Comparison of ENCODE assay signal across 8 cellular contexts in genomic region chr4:165208741-165209388, GRCh38. TPM values are rescaled to one million over a fixed set of nuclear protein-coding genes. Genes with fewer than 3 reads are reported as not detected.
A peak's percentile ranks its signal among the peaks of the same experiment; 100 is the strongest.
DNase-seq lines count a peak whose midpoint lies in the region; ATAC-seq and TF ChIP-seq lines count a peak whose summit lies in the region.

No MANE protein-coding gene starts in this region.

- H3K9me3 ChIP-seq in SJSA1 (replicated peaks) (no peaks in the 10 kb centered on the region), adrenal gland (replicated peaks in 1 of 3) (no peaks in the 10 kb centered on the region)

- H3K27me3 ChIP-seq in SJSA1 (replicated peaks): no peaks in the 10 kb centered on the region
- no peaks in the 10 kb centered on the region for H3K27me3 ChIP-seq in adrenal gland

- H3K4me3 ChIP-seq in SJSA1 (peak overlapping the region; percentile 98), epithelial cell of esophagus (ENCODE audit: low read length) (peak overlapping the region; percentile 89), adrenal gland (peak overlapping the region in 2 of 4 donors; percentile 27 to 99)

- H3K4me1 ChIP-seq in SJSA1 (replicated peaks) (peaks cover 61% of the 10 kb centered on the region), adrenal gland (replicated peaks in 1 of 2) (peaks cover 5 to 16% of the 10 kb centered on the region in 2 donors)

- DNase-seq in NCI-H146 (lab: John Stamatoyannopoulos, UW) (peak; percentile 25), NCI-H146 treated with DMSO at 0.1 percent for 48 hours (lab: John Stamatoyannopoulos, UW; ENCODE audit: unreplicated experiment) (no peak), SJSA1 (ENCODE audit: low read depth in 1 of 2, low spot score in 2 of 2) (peak in 1 of 2 experiments; percentile 14), epithelial cell of esophagus (ENCODE audit: low read depth) (peak; percentile 35), retina (peak; percentile 30), cerebellar nuclear complex (lab: John Stamatoyannopoulos, UW) (no peak), adrenal gland (no peak)

- 52 to 59% (median 56%) methylated on average over 10 of the region's 10 CpGs for whole genome bisulfite sequencing in adrenal gland, 4 donors

- no peak for TF ChIP-seq POLR2A in adrenal gland (IDR thresholded peaks at IDR 0.05)

- ATAC-seq in HG02610 (IDR thresholded peaks at IDR 0.05; ENCODE audit: unreplicated experiment): no peak

- H3K36me3 ChIP-seq in SJSA1 (peaks cover 5% of the 10 kb centered on the region), adrenal gland (replicated peaks in 1 of 2) (no peaks in the 10 kb centered on the region)

- intact Hi-C loops in adrenal gland (cut with DNase I): loop anchor here (10.0 kb wide), 1 partner anchor 116 kb away; the partner anchor contains the start of gene MSMO1 (in 2 of the 2)

- H3K27ac ChIP-seq in SJSA1: no peak overlapping the region
- peak overlapping the region in 1 of 5 donors; percentile 88 for H3K27ac ChIP-seq in adrenal gland

- TF ChIP-seq CTCF in epithelial cell of esophagus (IDR thresholded peaks at IDR 0.05; ENCODE audit: insufficient read depth, low read depth, low read length, missing control alignments) (no peak), adrenal gland (IDR thresholded peaks at IDR 0.05) (no peak)

RNA-seq across cellular contexts. Expression of gene KLHL2, which starts 1.5 kb away (rescaled TPM):
- total RNA-seq in SJSA1 (2014; rRNA removed; shearing (Covaris generic)): 30.9 and 54.6 TPM in 2 replicates
- 10 to 100 TPM; 19.1 to 45.5 (median 26.7) TPM for total RNA-seq in adrenal gland
- polyA plus RNA-seq in adrenal gland: 10 to 100 TPM in 2 of 3 donors, 1 to 10 TPM in 1; 9.7 to 33.2 (median 11.3) TPM

Comparison
In these comparisons a context has a peak if more than half of its experiments do, and no peak if none do; other contexts are left out.
1. DNase-seq: peak in NCI-H146 (single experiment), epithelial cell of esophagus (single experiment) and retina (single experiment); none in NCI-H146 treated with DMSO at 0.1 percent for 48 hours (single experiment), cerebellar nuclear complex (0 of 2) and adrenal gland (0 of 7).